ENCODE assay signal across 8 cellular contexts in genomic region chr4:111854494-111855087, GRCh38.
DNase-seq lines count a peak whose midpoint lies in the region; ATAC-seq, FAIRE-seq and TF ChIP-seq lines count a peak whose summit lies in the region.

No MANE protein-coding gene starts in this region.

- H3K36me3 Mint-ChIP-seq in activated CD4-positive, alpha-beta memory T cell treated with anti-CD3 and anti-CD28 coated beads, Interleukin-2, amount 10 ng/mL, durations not matched to agents 7 days and 5 days (ENCODE audit: low read depth), result no peaks in the 10 kb centered on the region

- no peak overlapping the region for H3K4me3 Mint-ChIP-seq in activated CD4-positive, alpha-beta memory T cell treated with anti-CD3 and anti-CD28 coated beads, Interleukin-2, amount 10 ng/mL, durations not matched to agents 7 days and 5 days

- no peak overlapping the region for H3K27ac Mint-ChIP-seq in activated CD4-positive, alpha-beta memory T cell treated with anti-CD3 and anti-CD28 coated beads, Interleukin-2, amount 10 ng/mL, durations not matched to agents 7 days and 5 days

- FAIRE-seq in GM19239 (lab: Jason Lieb, UNC), result peak; percentile 81

- H3K4me3 ChIP-seq in fibroblast of mammary gland (ENCODE audit: control insufficient read depth, low read depth, low read length) (no peak overlapping the region), retinal pigment epithelial cell (ENCODE audit: low read length) (no peak overlapping the region)

- H3K9me3 Mint-ChIP-seq in activated CD4-positive, alpha-beta memory T cell treated with anti-CD3 and anti-CD28 coated beads, Interleukin-2, amount 10 ng/mL, durations not matched to agents 7 days and 5 days, result no peaks in the 10 kb centered on the region

- TF ChIP-seq CTCF in fibroblast of mammary gland (conservative IDR thresholded peaks at IDR 0.05; ENCODE audit: control insufficient read depth, insufficient read depth, low read depth, low read length) (peak; percentile 70), retinal pigment epithelial cell (conservative IDR thresholded peaks at IDR 0.05; ENCODE audit: low read depth, low read length) (peak; percentile 69), omental fat pad (IDR thresholded peaks at IDR 0.05) (no peak)

- CTCF ChIA-PET in activated CD4-positive, alpha-beta memory T cell treated with anti-CD3 and anti-CD28 coated beads, Interleukin-2, amount 10 ng/mL, durations not matched to agents 7 days and 5 days (lab: Charles Lee), result interaction anchor here (0.6 to 1.2 kb wide), 3 partner anchors 9 to 210 kb away, joined by 3 to 4 read pairs (median 4); no protein-coding TSS in a partner anchor

- no peaks in the 10 kb centered on the region for H3K27me3 Mint-ChIP-seq in activated CD4-positive, alpha-beta memory T cell treated with anti-CD3 and anti-CD28 coated beads, Interleukin-2, amount 10 ng/mL, durations not matched to agents 7 days and 5 days

- POLR2A ChIA-PET in activated CD4-positive, alpha-beta memory T cell treated with anti-CD3 and anti-CD28 coated beads, Interleukin-2, amount 10 ng/mL, durations not matched to agents 7 days and 5 days (lab: Charles Lee), result no interaction called here

- DNase-seq in DMS114 treated with DMSO at 0.1 percent for 48 hours (lab: John Stamatoyannopoulos, UW; ENCODE audit: unreplicated experiment), result peak; percentile 11
- no peak for DNase-seq in GM19239 (ENCODE audit: insufficient read length, low spot score)
- DNase-seq in SHP77 treated with DMSO at 0.1 percent for 48 hours (lab: John Stamatoyannopoulos, UW), result peak; percentile 1
- DNase-seq in fibroblast of mammary gland (ENCODE audit: low read depth), result peak; percentile 63
- no peak for DNase-seq in retinal pigment epithelial cell (ENCODE audit: low read depth)
- DNase-seq in activated CD4-positive, alpha-beta memory T cell treated with anti-CD3 and anti-CD28 coated beads, Interleukin-2, amount 10 ng/mL, durations not matched to agents 7 days and 5 days, result no peak
- DNase-seq in omental fat pad (ENCODE audit: low spot score), result no peak

- H3K4me1 Mint-ChIP-seq in activated CD4-positive, alpha-beta memory T cell treated with anti-CD3 and anti-CD28 coated beads, Interleukin-2, amount 10 ng/mL, durations not matched to agents 7 days and 5 days, result no peaks in the 10 kb centered on the region

- ATAC-seq in HG03520 (IDR thresholded peaks at IDR 0.05; ENCODE audit: unreplicated experiment) (peak; percentile 74), omental fat pad (ENCODE audit: low FRiP score) (no peak)

Comparison
In these comparisons a context has a peak if more than half of its experiments do, and no peak if none do; other contexts are left out.
1. DNase-seq: peak in DMS114 treated with DMSO at 0.1 percent for 48 hours (single experiment), SHP77 treated with DMSO at 0.1 percent for 48 hours (single experiment) and fibroblast of mammary gland (single experiment); none in GM19239 (single experiment), retinal pigment epithelial cell (single experiment), activated CD4-positive, alpha-beta memory T cell treated with anti-CD3 and anti-CD28 coated beads, Interleukin-2, amount 10 ng/mL, durations not matched to agents 7 days and 5 days (single experiment) and omental fat pad (single experiment).
2. CTCF ChIP-seq: peak in fibroblast of mammary gland (single experiment) and retinal pigment epithelial cell (single experiment); none in omental fat pad (0 of 3).